In genomic region chr3:49020335-49021212, GRCh38 we compare ENCODE assay signal across 8 cellular contexts. TPM values are rescaled to one million over a fixed set of nuclear protein-coding genes. Genes with fewer than 3 reads are reported as not detected.
A peak's percentile ranks its signal among the peaks of the same experiment; 100 is the strongest.
DNase-seq lines count a peak whose midpoint lies in the region; ATAC-seq and TF ChIP-seq lines count a peak whose summit lies in the region.

No MANE protein-coding gene starts in this region.

- H3K27me3 Mint-ChIP-seq in CD8-positive, alpha-beta memory T cell = peaks cover 0 to 2% of the 10 kb centered on the region in 2 donors
- H3K27me3 Mint-ChIP-seq in activated naive CD8-positive, alpha-beta T cell = no peaks in the 10 kb centered on the region

- H3K4me1 Mint-ChIP-seq in CD8-positive, alpha-beta memory T cell = peaks cover 28 to 59% (median 32%) of the 10 kb centered on the region in 3 donors
- H3K4me1 Mint-ChIP-seq in activated naive CD8-positive, alpha-beta T cell (ENCODE audit: low read depth) = peaks cover 36% of the 10 kb centered on the region

- H3K27ac Mint-ChIP-seq in CD8-positive, alpha-beta memory T cell = peak overlapping the region; percentile 65 to 98 (median 95)
- peak overlapping the region; percentile 68 for H3K27ac Mint-ChIP-seq in activated naive CD8-positive, alpha-beta T cell

- TF ChIP-seq CTCF in Loucy (conservative IDR thresholded peaks at IDR 0.05; ENCODE audit: low read length) (no peak), right atrium auricular region (IDR thresholded peaks at IDR 0.05) (no peak), retinal pigment epithelial cell (conservative IDR thresholded peaks at IDR 0.05; ENCODE audit: low read depth, low read length) (no peak)

- no peak for ATAC-seq in HG02870 (IDR thresholded peaks at IDR 0.05; ENCODE audit: unreplicated experiment)

- CTCF ChIA-PET in CD8-positive, alpha-beta memory T cell (lab: Charles Lee) = interaction anchor here (0.7 to 7.7 kb wide), 9 partner anchors 9 to 73 kb away, joined by 3 to 121 read pairs (median 9); partner anchors contain the start of genes IMPDH2, P4HTM, QRICH1 and WDR6

- peaks cover 65% of the 10 kb centered on the region for H4K20me1 ChIP-seq in Loucy (ENCODE audit: insufficient read depth, low read length, poor library complexity, severe bottlenecking)

- H3K9me2 ChIP-seq in Loucy (replicated peaks; ENCODE audit: low read depth, low read length) = no peaks in the 10 kb centered on the region

- H3K4me2 ChIP-seq in Loucy (ENCODE audit: low read depth, low read length, poor library complexity, severe bottlenecking) = peak overlapping the region; percentile 92

- H3K36me3 Mint-ChIP-seq in CD8-positive, alpha-beta memory T cell = peaks cover 0 to 56% (median 10%) of the 10 kb centered on the region in 3 donors
- peaks cover 2% of the 10 kb centered on the region for H3K36me3 Mint-ChIP-seq in activated naive CD8-positive, alpha-beta T cell

- peak overlapping the region; percentile 91 to 97 (median 95) for H3K4me3 Mint-ChIP-seq in CD8-positive, alpha-beta memory T cell
- H3K4me3 Mint-ChIP-seq in activated naive CD8-positive, alpha-beta T cell = peak overlapping the region; percentile 98

- peak in 2 of 5 donors; percentile 27 to 48 for DNase-seq in CD8-positive, alpha-beta memory T cell
- peak; percentile 45 for DNase-seq in GM19238 (ENCODE audit: insufficient read length, low spot score)
- DNase-seq in right atrium auricular region (ENCODE audit: low spot score) = no peak
- DNase-seq in retinal pigment epithelial cell (ENCODE audit: low read depth) = no peak
- no peak for DNase-seq in OCI-M2 (lab: John Stamatoyannopoulos, UW; ENCODE audit: unreplicated experiment)

- peak overlapping the region; percentile 99 for H3K27ac ChIP-seq in CD8-positive, alpha-beta memory T cell (ENCODE audit: low read depth, low read length)
- peak overlapping the region; percentile 100 for H3K27ac ChIP-seq in right atrium auricular region

- POLR2A ChIA-PET in CD8-positive, alpha-beta memory T cell (lab: Charles Lee) = interaction anchor here (0.6 to 4.6 kb wide), 5 partner anchors 12 to 82 kb away, joined by 4 to 79 read pairs (median 35); partner anchors contain the start of genes P4HTM, QRICH1 and WDR6

- H3K4me3 ChIP-seq in CD8-positive, alpha-beta memory T cell (ENCODE audit: low read length) = peak overlapping the region; percentile 95
- H3K4me3 ChIP-seq in Loucy (ENCODE audit: low read length, poor library complexity, severe bottlenecking) (peak overlapping the region; percentile 91), right atrium auricular region (peak overlapping the region; percentile 85 to 94), retinal pigment epithelial cell (ENCODE audit: low read length) (peak overlapping the region; percentile 83)

- peaks cover 18% of the 10 kb centered on the region for H3K36me3 ChIP-seq in CD8-positive, alpha-beta memory T cell (ENCODE audit: insufficient read depth, low read length)
- H3K36me3 ChIP-seq in Loucy (ENCODE audit: insufficient read depth, low read length) (peaks cover 35% of the 10 kb centered on the region; the same call in 1 of the 2 replicates), right atrium auricular region (peaks cover 39% of the 10 kb centered on the region)

- no peaks in the 10 kb centered on the region for H3K27me3 ChIP-seq in CD8-positive, alpha-beta memory T cell (ENCODE audit: insufficient read depth, low read length, poor library complexity, severe bottlenecking)
- H3K27me3 ChIP-seq in Loucy (ENCODE audit: insufficient read depth, low read length, poor library complexity, severe bottlenecking) (no peaks in the 10 kb centered on the region), right atrium auricular region (no peaks in the 10 kb centered on the region)

- peak overlapping the region; percentile 98 for H3K9ac ChIP-seq in Loucy (ENCODE audit: low read depth, low read length, poor library complexity, severe bottlenecking)

- peaks cover 38% of the 10 kb centered on the region for H3K4me1 ChIP-seq in CD8-positive, alpha-beta memory T cell (ENCODE audit: insufficient read depth, low read length)
- H3K4me1 ChIP-seq in Loucy (ENCODE audit: insufficient read depth, low read length, poor library complexity, severe bottlenecking) (peaks cover 32% of the 10 kb centered on the region), right atrium auricular region (peaks cover 0 to 57% of the 10 kb centered on the region in 2 donors)

- no peak overlapping the region for H2AFZ ChIP-seq in Loucy (ENCODE audit: low read length)

- H3K9me3 ChIP-seq in CD8-positive, alpha-beta memory T cell (ENCODE audit: low read length) = no peaks in the 10 kb centered on the region
- H3K9me3 ChIP-seq in Loucy (ENCODE audit: insufficient read depth, low read depth, low read length) (no peaks in the 10 kb centered on the region), right atrium auricular region (no peaks in the 10 kb centered on the region)

- peaks cover 3% of the 10 kb centered on the region; the same call in 1 of the 2 replicates for H3F3A ChIP-seq in Loucy (ENCODE audit: low read depth)

- H3K79me2 ChIP-seq in Loucy (ENCODE audit: insufficient read depth, low read length) = peaks cover 64% of the 10 kb centered on the region

- H3K9me3 Mint-ChIP-seq in CD8-positive, alpha-beta memory T cell = no peaks in the 10 kb centered on the region
- no peaks in the 10 kb centered on the region for H3K9me3 Mint-ChIP-seq in activated naive CD8-positive, alpha-beta T cell (ENCODE audit: low read depth)

RNA-seq across cellular contexts. Expression of gene NDUFAF3, which starts 1.3 kb away (rescaled TPM):
- 10 to 100 TPM; 86.3 to 88.8 TPM for total RNA-seq in CD8-positive, alpha-beta memory T cell
- polyA plus RNA-seq in CD8-positive, alpha-beta memory T cell = 217 TPM
- 100 to 1,000 TPM; 182 to 297 TPM for total RNA-seq in right atrium auricular region

RNA-seq across cellular contexts. Expression of gene DALRD3, which starts 2.2 kb away (rescaled TPM):
- 10 to 100 TPM; 27.9 to 31.7 TPM for total RNA-seq in CD8-positive, alpha-beta memory T cell
- polyA plus RNA-seq in CD8-positive, alpha-beta memory T cell = 24.4 TPM
- 10 to 100 TPM in 1 of 2 donors, 1 to 10 TPM in 1; 9.5 to 11.8 TPM for total RNA-seq in right atrium auricular region

RNA-seq across cellular contexts. Expression of gene IMPDH2, which starts 8.6 kb away (rescaled TPM):
- 100 to 1,000 TPM; 448 to 457 TPM for total RNA-seq in CD8-positive, alpha-beta memory T cell
- 76.1 TPM for polyA plus RNA-seq in CD8-positive, alpha-beta memory T cell
- total RNA-seq in right atrium auricular region = 10 to 100 TPM; 32.1 to 68.7 TPM

RNA-seq across cellular contexts. Expression of gene WDR6, which starts 13.4 kb away (rescaled TPM):
- 100 to 1,000 TPM; 158 to 167 TPM for total RNA-seq in CD8-positive, alpha-beta memory T cell
- polyA plus RNA-seq in CD8-positive, alpha-beta memory T cell = 82.9 TPM
- 10 to 100 TPM; 51.2 to 71.1 TPM for total RNA-seq in right atrium auricular region

RNA-seq across cellular contexts. Expression of gene P4HTM, which starts 30.5 kb away (rescaled TPM):
- 10 to 100 TPM; 28.6 to 33.0 TPM for total RNA-seq in CD8-positive, alpha-beta memory T cell
- polyA plus RNA-seq in CD8-positive, alpha-beta memory T cell = 35.0 TPM
- 10 to 100 TPM; 40.5 to 45.4 TPM for total RNA-seq in right atrium auricular region

Comparison
In these comparisons a context has a peak if more than half of its experiments do, and no peak if none do; other contexts are left out.
1. RNA of gene IMPDH2, which starts 8.6 kb away (total RNA-seq): 448 to 457 TPM in CD8-positive, alpha-beta memory T cell; 32.1 to 68.7 TPM in right atrium auricular region; every median in the first group is over 4 times any median in the second.
2. Peak in every context shown above with its lines, with median percentiles within 50 percentile points of each other: H3K4me3 ChIP-seq.